In genomic region chrX:49880668-49881067, GRCh38 we compare ENCODE assay signal across 17 cellular contexts. TPM values are rescaled to one million over a fixed set of nuclear protein-coding genes. Genes with fewer than 3 reads are reported as not detected.
DNase-seq lines count a peak whose midpoint lies in the region; ATAC-seq and TF ChIP-seq lines count a peak whose summit lies in the region.
"Had no signal": no experiment of that assay in that cellular context is flagged by ENCODE, and none has a peak within 500 bp of the region (broad histone marks: within the 10 kb centered on the region; RNA-seq: fewer than 3 reads in every experiment).

No MANE protein-coding gene starts in this region.

- no peak for ATAC-seq in naive B cell (ENCODE audit: low read depth in 2 of 2)
- no peak for ATAC-seq in HG03139 (IDR thresholded peaks at IDR 0.05; ENCODE audit: unreplicated experiment)
- ATAC-seq in HG03095 (IDR thresholded peaks at IDR 0.05; ENCODE audit: unreplicated experiment), result no peak

- peaks cover 24 to 75% (median 49%) of the 10 kb centered on the region in 11 experiments for H3K27me3 ChIP-seq in BLaER1 treated with 17β-estradiol and CSF1 and Interleukin-3, amounts not matched to agents 10 nM and 100 nM
- no peaks in the 10 kb centered on the region for H3K27me3 ChIP-seq in DOHH2 (ENCODE audit: control insufficient read depth, low read length)

- no peak overlapping the region for H3K27ac Mint-ChIP-seq in activated T-helper 1 cell treated with anti-CD3 and anti-CD28 coated beads, Interleukin-12 subunit alpha, Interleukin-12 subunit beta, Interleukin-2, Interleukin-4 antibody, amounts not matched to agents 30 ng/mL and 10 ng/mL and 1 ng/mL, durations not matched to agents 14 hours and 24 hours and 36 hours
- H3K27ac Mint-ChIP-seq in naive B cell (no peak overlapping the region), osteocyte (ENCODE audit: unreplicated experiment) (no peak overlapping the region)

- no peaks in the 10 kb centered on the region; the same call in 1 of the 2 replicates for H3K79me2 ChIP-seq in DOHH2 (ENCODE audit: control insufficient read depth, low read length)

- no peaks in the 10 kb centered on the region for H3K9me2 ChIP-seq in DOHH2 (replicated peaks; ENCODE audit: control insufficient read depth, low read length)

- intact Hi-C loops in activated T-helper 1 cell treated with anti-CD3 and anti-CD28 coated beads, Interleukin-12 subunit alpha, Interleukin-12 subunit beta, Interleukin-2, Interleukin-4 antibody, amounts not matched to agents 30 ng/mL and 10 ng/mL and 1 ng/mL, durations not matched to agents 14 hours and 24 hours and 36 hours (cut with micrococcal nuclease), result loop anchor here (10.0 kb wide), 1 partner anchor 704 kb away; no protein-coding TSS in a partner anchor

- H3K9ac ChIP-seq in BLaER1 treated with 17β-estradiol and CSF1 and Interleukin-3, amounts not matched to agents 10 nM and 100 nM, result peak overlapping the region in 3 of 11 experiments; percentile 78 to 81 (median 78); a peak in 3 of 22 replicates

- no peaks in the 10 kb centered on the region for H3K36me3 ChIP-seq in BLaER1 treated with 17β-estradiol and CSF1 and Interleukin-3, amounts not matched to agents 10 nM and 100 nM
- no peaks in the 10 kb centered on the region for H3K36me3 ChIP-seq in DOHH2 (ENCODE audit: control insufficient read depth, low read length)

- H3K9me3 ChIP-seq in BLaER1 treated with 17β-estradiol and CSF1 and Interleukin-3, amounts not matched to agents 10 nM and 100 nM (replicated peaks in 1 of 11), result peaks cover 0 to 9% (median 0%) of the 10 kb centered on the region in 11 experiments; a peak in 1 of 22 replicates
- H3K9me3 ChIP-seq in DOHH2 (ENCODE audit: control insufficient read depth, insufficient read depth, low read length), result no peaks in the 10 kb centered on the region

- TF ChIP-seq CTCF in DOHH2 (IDR thresholded peaks at IDR 0.05; ENCODE audit: low read depth, low read length, poor library complexity, severe bottlenecking), result no peak
- TF ChIP-seq CTCF in osteocyte (IDR thresholded peaks at IDR 0.05), result no peak

- peak overlapping the region; percentile 63 to 82 (median 73) for H3K4me2 ChIP-seq in BLaER1 treated with 17β-estradiol and CSF1 and Interleukin-3, amounts not matched to agents 10 nM and 100 nM
- H3K4me2 ChIP-seq in DOHH2 (ENCODE audit: low read length), result peak overlapping the region; percentile 67; the same call in 1 of the 2 replicates

- peaks cover 0 to 20% (median 0%) of the 10 kb centered on the region in 11 experiments; a peak in 3 of 22 replicates for H4K20me1 ChIP-seq in BLaER1 treated with 17β-estradiol and CSF1 and Interleukin-3, amounts not matched to agents 10 nM and 100 nM
- H4K20me1 ChIP-seq in DOHH2 (ENCODE audit: control insufficient read depth, insufficient read depth, low read depth, low read length), result no peaks in the 10 kb centered on the region

- peaks cover 24 to 39% (median 37%) of the 10 kb centered on the region in 10 experiments for H3K4me1 ChIP-seq in BLaER1 treated with 17β-estradiol and CSF1 and Interleukin-3, amounts not matched to agents 10 nM and 100 nM
- peaks cover 5% of the 10 kb centered on the region for H3K4me1 ChIP-seq in DOHH2 (ENCODE audit: control insufficient read depth, low read length)

- DNase-seq in activated T-helper 1 cell treated with anti-CD3 and anti-CD28 coated beads, Interleukin-12 subunit alpha, Interleukin-12 subunit beta, Interleukin-2, Interleukin-4 antibody, amounts not matched to agents 30 ng/mL and 10 ng/mL and 1 ng/mL, durations not matched to agents 14 hours and 24 hours and 36 hours (ENCODE audit: low spot score), result no peak
- DNase-seq in naive B cell (no peak), osteocyte (ENCODE audit: extremely low spot score, unreplicated experiment) (no peak), NCI-H2196 (lab: John Stamatoyannopoulos, UW; ENCODE audit: unreplicated experiment) (no peak)
- DNase-seq: activated CD4-positive, CD25-positive, alpha-beta regulatory T cell treated with anti-CD3 and anti-CD28 coated beads, Interleukin-2, amount 50 U/mL, for 72 hours; CD8-positive, alpha-beta memory T cell; foreskin melanocyte; NCI-H2081; T-helper 1 cell had no signal

- H3K27me3 Mint-ChIP-seq in activated T-helper 1 cell treated with anti-CD3 and anti-CD28 coated beads, Interleukin-12 subunit alpha, Interleukin-12 subunit beta, Interleukin-2, Interleukin-4 antibody, amounts not matched to agents 30 ng/mL and 10 ng/mL and 1 ng/mL, durations not matched to agents 14 hours and 24 hours and 36 hours (ENCODE audit: insufficient read depth), result no peaks in the 10 kb centered on the region
- H3K27me3 Mint-ChIP-seq in naive B cell (no peaks in the 10 kb centered on the region), osteocyte (ENCODE audit: unreplicated experiment) (no peaks in the 10 kb centered on the region)

- H3K27ac ChIP-seq in BLaER1 treated with 17β-estradiol and CSF1 and Interleukin-3, amounts not matched to agents 10 nM and 100 nM, result no peak overlapping the region
- no peak overlapping the region for H3K27ac ChIP-seq in DOHH2 (ENCODE audit: low read depth, low read length)

- no peaks in the 10 kb centered on the region for H3K9me3 Mint-ChIP-seq in activated T-helper 1 cell treated with anti-CD3 and anti-CD28 coated beads, Interleukin-12 subunit alpha, Interleukin-12 subunit beta, Interleukin-2, Interleukin-4 antibody, amounts not matched to agents 30 ng/mL and 10 ng/mL and 1 ng/mL, durations not matched to agents 14 hours and 24 hours and 36 hours
- peaks cover 0 to 1% (median 0%) of the 10 kb centered on the region in 7 donors for H3K9me3 Mint-ChIP-seq in naive B cell
- peaks cover 3% of the 10 kb centered on the region for H3K9me3 Mint-ChIP-seq in osteocyte (ENCODE audit: unreplicated experiment)
- H3K9me3 Mint-ChIP-seq: CD8-positive, alpha-beta memory T cell had no signal

- no peaks in the 10 kb centered on the region for H3K36me3 Mint-ChIP-seq in activated T-helper 1 cell treated with anti-CD3 and anti-CD28 coated beads, Interleukin-12 subunit alpha, Interleukin-12 subunit beta, Interleukin-2, Interleukin-4 antibody, amounts not matched to agents 30 ng/mL and 10 ng/mL and 1 ng/mL, durations not matched to agents 14 hours and 24 hours and 36 hours (ENCODE audit: low read depth)
- H3K36me3 Mint-ChIP-seq in naive B cell, result no peaks in the 10 kb centered on the region
- peaks cover 2% of the 10 kb centered on the region for H3K36me3 Mint-ChIP-seq in osteocyte (ENCODE audit: unreplicated experiment)

- H3K4me3 ChIP-seq in BLaER1 treated with 17β-estradiol and CSF1 and Interleukin-3, amounts not matched to agents 10 nM and 100 nM, result peak overlapping the region in 6 of 10 experiments; percentile 61 to 74 (median 66); a peak in 8 of 20 replicates
- H3K4me3 ChIP-seq in DOHH2 (ENCODE audit: low read length), result peak overlapping the region; percentile 75; the same call in 1 of the 2 replicates

- no peaks in the 10 kb centered on the region for H3F3A ChIP-seq in DOHH2 (ENCODE audit: control insufficient read depth, insufficient read depth)

- peak overlapping the region; percentile 19 for H3K4me3 Mint-ChIP-seq in activated T-helper 1 cell treated with anti-CD3 and anti-CD28 coated beads, Interleukin-12 subunit alpha, Interleukin-12 subunit beta, Interleukin-2, Interleukin-4 antibody, amounts not matched to agents 30 ng/mL and 10 ng/mL and 1 ng/mL, durations not matched to agents 14 hours and 24 hours and 36 hours
- H3K4me3 Mint-ChIP-seq in naive B cell, result peak overlapping the region in 6 of 8 donors; percentile 12 to 91 (median 44)
- H3K4me3 Mint-ChIP-seq in osteocyte (ENCODE audit: unreplicated experiment), result no peak overlapping the region

- H3K4me1 Mint-ChIP-seq in activated T-helper 1 cell treated with anti-CD3 and anti-CD28 coated beads, Interleukin-12 subunit alpha, Interleukin-12 subunit beta, Interleukin-2, Interleukin-4 antibody, amounts not matched to agents 30 ng/mL and 10 ng/mL and 1 ng/mL, durations not matched to agents 14 hours and 24 hours and 36 hours (ENCODE audit: low read depth), result peaks cover 21% of the 10 kb centered on the region
- H3K4me1 Mint-ChIP-seq in naive B cell (peaks cover 13 to 26% (median 25%) of the 10 kb centered on the region in 3 donors), osteocyte (ENCODE audit: unreplicated experiment) (peaks cover 8% of the 10 kb centered on the region)

RNA-seq across cellular contexts. Expression of gene USP27X, which starts 1.4 kb away (rescaled TPM):
- 1.2 and 1.9 TPM in 2 replicates for total RNA-seq in activated T-helper 1 cell treated with anti-CD3 and anti-CD28 coated beads, Interleukin-12 subunit alpha, Interleukin-12 subunit beta, Interleukin-2, Interleukin-4 antibody, amounts not matched to agents 30 ng/mL and 10 ng/mL and 1 ng/mL, durations not matched to agents 14 hours and 24 hours and 36 hours
- 1 to 10 TPM in 1 of 6 donors, under 1 TPM in 4, not detected in 1; 0.35 to 1.4 (median 0.71) TPM for polyA plus RNA-seq in naive B cell (ENCODE audit: low read depth in 6 of 6)
- total RNA-seq in osteocyte, result 4.5 and 4.6 TPM in 2 replicates

RNA-seq across cellular contexts. Expression of gene CLCN5, which starts 41.7 kb away (rescaled TPM):
- total RNA-seq in activated T-helper 1 cell treated with anti-CD3 and anti-CD28 coated beads, Interleukin-12 subunit alpha, Interleukin-12 subunit beta, Interleukin-2, Interleukin-4 antibody, amounts not matched to agents 30 ng/mL and 10 ng/mL and 1 ng/mL, durations not matched to agents 14 hours and 24 hours and 36 hours, result 2.8 and 5.5 TPM in 2 replicates
- polyA plus RNA-seq in naive B cell (ENCODE audit: low read depth in 6 of 6), result 1 to 10 TPM in 2 of 6 donors, under 1 TPM in 3, not detected in 1; 0.62 to 1.4 (median 0.98) TPM
- total RNA-seq in osteocyte, result 12.5 and 13.1 TPM in 2 replicates

RNA-seq across cellular contexts. Expression of gene PAGE4, which starts 51.6 kb away (rescaled TPM):
- total RNA-seq in activated T-helper 1 cell treated with anti-CD3 and anti-CD28 coated beads, Interleukin-12 subunit alpha, Interleukin-12 subunit beta, Interleukin-2, Interleukin-4 antibody, amounts not matched to agents 30 ng/mL and 10 ng/mL and 1 ng/mL, durations not matched to agents 14 hours and 24 hours and 36 hours, result not detected in 2 replicates
- polyA plus RNA-seq in naive B cell (ENCODE audit: low read depth in 6 of 6), result not detected
- not detected in 2 replicates for total RNA-seq in osteocyte
- total RNA-seq: CD8-positive, alpha-beta memory T cell; cerebellum; mononuclear cell; pulmonary artery endothelial cell; RPMI7951 had no signal
- polyA plus RNA-seq: CD8-positive, alpha-beta memory T cell had no signal
